In genomic region chr2:171009386-171009785, GRCh38 we compare ENCODE assay signal across 15 cellular contexts.
DNase-seq lines count a peak whose midpoint lies in the region; ATAC-seq and TF ChIP-seq lines count a peak whose summit lies in the region.
"Had no signal": no experiment of that assay in that cellular context is flagged by ENCODE, and none has a peak within 500 bp of the region (broad histone marks: within the 10 kb centered on the region; RNA-seq: fewer than 3 reads in every experiment).

No MANE protein-coding gene starts in this region.

- H3K4me2 ChIP-seq in mesendoderm (ENCODE audit: low read length) = no peak overlapping the region
- H3K4me2 ChIP-seq in GM23248 (ENCODE audit: unreplicated experiment) = no peak overlapping the region
- H3K4me2 ChIP-seq: BLaER1 treated with 17β-estradiol and CSF1 and Interleukin-3, amounts not matched to agents 10 nM and 100 nM had no signal

- intact Hi-C loops in heart right ventricle (cut with DNase I) = no loop called here
- intact Hi-C loops in posterior cingulate gyrus (cut with DNase I) = no loop called here

- H3K4me1 ChIP-seq in cardiac muscle cell (ENCODE audit: low read depth) = peaks cover 10% of the 10 kb centered on the region
- H3K4me1 ChIP-seq in heart right ventricle = no peaks in the 10 kb centered on the region
- H3K4me1 ChIP-seq in mesendoderm (ENCODE audit: control insufficient read depth, low read depth, low read length) = peaks cover 6% of the 10 kb centered on the region
- no peaks in the 10 kb centered on the region for H3K4me1 ChIP-seq in GM23248 (ENCODE audit: insufficient read depth)
- H3K4me1 ChIP-seq: BLaER1 treated with 17β-estradiol and CSF1 and Interleukin-3, amounts not matched to agents 10 nM and 100 nM had no signal

- H3K27me3 ChIP-seq in cardiac muscle cell (no peaks in the 10 kb centered on the region), heart right ventricle (no peaks in the 10 kb centered on the region), mesendoderm (ENCODE audit: insufficient read depth, low read length, poor library complexity) (no peaks in the 10 kb centered on the region), GM23248 (replicated peaks; ENCODE audit: insufficient read depth) (no peaks in the 10 kb centered on the region)
- H3K27me3 ChIP-seq: BLaER1 treated with 17β-estradiol and CSF1 and Interleukin-3, amounts not matched to agents 10 nM and 100 nM had no signal

- H2AFZ ChIP-seq in GM23248 = no peak overlapping the region

- H3K4me1 Mint-ChIP-seq in T-helper 17 cell = peaks cover 12% of the 10 kb centered on the region
- no peaks in the 10 kb centered on the region for H3K4me1 Mint-ChIP-seq in stimulated activated naive B cell treated with anti-CD40 and anti-IgM and Interleukin-4, amounts not matched to agents 10 μg/mL and 1 μg/mL and 100 μg/mL, for 72 hours

- H3K4me3 Mint-ChIP-seq in T-helper 17 cell = no peak overlapping the region
- H3K4me3 Mint-ChIP-seq in stimulated activated naive B cell treated with anti-CD40 and anti-IgM and Interleukin-4, amounts not matched to agents 10 μg/mL and 1 μg/mL and 100 μg/mL, for 72 hours = no peak overlapping the region
- H3K4me3 Mint-ChIP-seq: CD4-positive, CD25-positive, alpha-beta regulatory T cell had no signal

- H3K79me1 ChIP-seq in mesendoderm (ENCODE audit: low read length) = no peaks in the 10 kb centered on the region

- 98% methylated on average over 4 of the region's 4 CpGs for WGBS in heart right ventricle, 2 donors
- WGBS in mesendoderm (ENCODE audit: extremely low coverage, insufficient coverage, low lambda C conversion rate) = no CpG with 5 or more reads among the region's 4 CpGs
- WGBS in GM23248 (ENCODE audit: low coverage in 1 of 2, low lambda C conversion rate in 2 of 2, missing lambda C conversion rate in 2 of 2), 2 experiments = 100% methylated on average over 4 of the region's 4 CpGs

- H4K20me1 ChIP-seq in GM23248 (ENCODE audit: insufficient read depth) = no peaks in the 10 kb centered on the region
- H4K20me1 ChIP-seq: BLaER1 treated with 17β-estradiol and CSF1 and Interleukin-3, amounts not matched to agents 10 nM and 100 nM had no signal

- no peak overlapping the region for H3K18ac ChIP-seq in mesendoderm (ENCODE audit: low read length)

- H3K27ac ChIP-seq in cardiac muscle cell = peak overlapping the region; percentile 71
- no peak overlapping the region for H3K27ac ChIP-seq in heart right ventricle
- H3K27ac ChIP-seq in mesendoderm (ENCODE audit: low read depth, low read length) = no peak overlapping the region
- H3K27ac ChIP-seq in GM23248 = no peak overlapping the region
- H3K27ac ChIP-seq: BLaER1 treated with 17β-estradiol and CSF1 and Interleukin-3, amounts not matched to agents 10 nM and 100 nM; HL-60 had no signal

- no peak for TF ChIP-seq CTCF in cardiac muscle cell (IDR thresholded peaks at IDR 0.05; ENCODE audit: low read depth, low read length)
- no peak for TF ChIP-seq CTCF in heart right ventricle (IDR thresholded peaks at IDR 0.05)

- H4K8ac ChIP-seq in mesendoderm (ENCODE audit: low read depth, low read length) = no peak overlapping the region

- H2BK5ac ChIP-seq in mesendoderm (ENCODE audit: low read length) = no peak overlapping the region

- peaks cover 26% of the 10 kb centered on the region for H3K36me3 Mint-ChIP-seq in T-helper 17 cell (ENCODE audit: low read depth)
- peaks cover 34 to 60% of the 10 kb centered on the region in 2 donors for H3K36me3 Mint-ChIP-seq in stimulated activated naive B cell treated with anti-CD40 and anti-IgM and Interleukin-4, amounts not matched to agents 10 μg/mL and 1 μg/mL and 100 μg/mL, for 72 hours

- no peak overlapping the region for H3K56ac ChIP-seq in mesendoderm (ENCODE audit: low read length)

- no peaks in the 10 kb centered on the region for H3K9me3 Mint-ChIP-seq in stimulated activated naive B cell treated with anti-CD40 and anti-IgM and Interleukin-4, amounts not matched to agents 10 μg/mL and 1 μg/mL and 100 μg/mL, for 72 hours
- H3K9me3 Mint-ChIP-seq: CD4-positive, CD25-positive, alpha-beta regulatory T cell had no signal

- H2BK15ac ChIP-seq in mesendoderm (replicated peaks; ENCODE audit: low read depth) = no peak overlapping the region

- H3K79me2 ChIP-seq in mesendoderm (ENCODE audit: control insufficient read depth, insufficient read depth, low read length) (no peaks in the 10 kb centered on the region), GM23248 (ENCODE audit: insufficient read depth) (no peaks in the 10 kb centered on the region)

- H3K4ac ChIP-seq in mesendoderm (ENCODE audit: low read depth, low read length) = no peak overlapping the region

- no peak overlapping the region for H2BK120ac ChIP-seq in mesendoderm (ENCODE audit: low read depth, low read length)

- no peaks in the 10 kb centered on the region for H3F3A ChIP-seq in GM23248 (ENCODE audit: insufficient read depth)

- H3K9me2 ChIP-seq in GM23248 (ENCODE audit: insufficient read depth) = no peaks in the 10 kb centered on the region

- H3K27ac Mint-ChIP-seq in T-helper 17 cell = peak overlapping the region; percentile 34
- peak overlapping the region; percentile 37 for H3K27ac Mint-ChIP-seq in stimulated activated naive B cell treated with anti-CD40 and anti-IgM and Interleukin-4, amounts not matched to agents 10 μg/mL and 1 μg/mL and 100 μg/mL, for 72 hours

- H3K9ac ChIP-seq in mesendoderm (ENCODE audit: low read length) (no peak overlapping the region), GM23248 (no peak overlapping the region)
- H3K9ac ChIP-seq: BLaER1 treated with 17β-estradiol and CSF1 and Interleukin-3, amounts not matched to agents 10 nM and 100 nM had no signal

- peaks cover 28% of the 10 kb centered on the region for H3K36me3 ChIP-seq in cardiac muscle cell
- H3K36me3 ChIP-seq in heart right ventricle = peaks cover 0 to 99% (median 24%) of the 10 kb centered on the region in 9 donors
- peaks cover 3% of the 10 kb centered on the region for H3K36me3 ChIP-seq in mesendoderm (ENCODE audit: control insufficient read depth, insufficient read depth, low read length)
- H3K36me3 ChIP-seq in GM23248 (ENCODE audit: low read depth) = peaks cover 28% of the 10 kb centered on the region

- DNase-seq in cardiac muscle cell (ENCODE audit: low read depth in 1 of 2, low spot score in 1 of 2) (no peak), heart right ventricle (no peak), T-helper 17 cell (no peak), mesendoderm (peak; percentile 58), GM23248 (no peak), NCI-H2227 treated with DMSO at 0.1 percent for 48 hours (lab: John Stamatoyannopoulos, UW) (no peak), posterior cingulate gyrus (no peak)
- no peak for DNase-seq in stimulated activated naive B cell treated with anti-CD40 and anti-IgM and Interleukin-4, amounts not matched to agents 10 μg/mL and 1 μg/mL and 100 μg/mL, for 72 hours
- DNase-seq: ACHN; CD4-positive, CD25-positive, alpha-beta regulatory T cell; DMS79 had no signal

- in situ Hi-C loops in GM23248 (cut with MboI) = no loop called here

- no peaks in the 10 kb centered on the region for H3K27me3 Mint-ChIP-seq in T-helper 17 cell
- H3K27me3 Mint-ChIP-seq in stimulated activated naive B cell treated with anti-CD40 and anti-IgM and Interleukin-4, amounts not matched to agents 10 μg/mL and 1 μg/mL and 100 μg/mL, for 72 hours = no peaks in the 10 kb centered on the region
- H3K27me3 Mint-ChIP-seq: CD4-positive, CD25-positive, alpha-beta regulatory T cell had no signal

- no peak overlapping the region for H2AK5ac ChIP-seq in mesendoderm (ENCODE audit: low read length)

- H4K5ac ChIP-seq in mesendoderm (ENCODE audit: low read length) = no peak overlapping the region

- no peaks in the 10 kb centered on the region for H3K9me3 ChIP-seq in cardiac muscle cell (ENCODE audit: low read depth)
- no peaks in the 10 kb centered on the region for H3K9me3 ChIP-seq in heart right ventricle
- H3K9me3 ChIP-seq in T-helper 17 cell (ENCODE audit: control insufficient read depth, low read length, poor library complexity, severe bottlenecking) = no peaks in the 10 kb centered on the region
- no peaks in the 10 kb centered on the region for H3K9me3 ChIP-seq in GM23248 (ENCODE audit: low read depth)
- H3K9me3 ChIP-seq: BLaER1 treated with 17β-estradiol and CSF1 and Interleukin-3, amounts not matched to agents 10 nM and 100 nM; HAP-1 had no signal

- ATAC-seq in heart right ventricle (no peak), T-helper 17 cell (no peak)
- ATAC-seq in stimulated activated naive B cell treated with anti-CD40 and anti-IgM and Interleukin-4, amounts not matched to agents 10 μg/mL and 1 μg/mL and 100 μg/mL, for 72 hours (replicated peaks) = no peak
- ATAC-seq: GM12878 had no signal

- no peak overlapping the region for H3K23ac ChIP-seq in mesendoderm (ENCODE audit: low read length)

- H3K4me3 ChIP-seq in cardiac muscle cell (no peak overlapping the region), heart right ventricle (no peak overlapping the region), mesendoderm (ENCODE audit: low read length) (no peak overlapping the region), GM23248 (no peak overlapping the region)
- H3K4me3 ChIP-seq: BLaER1 treated with 17β-estradiol and CSF1 and Interleukin-3, amounts not matched to agents 10 nM and 100 nM; GM12878; HAP-1 had no signal
